28 cellular contexts compared by ENCODE assay signal in genomic region chr4:86950835-86951525, GRCh38. TPM values are rescaled to one million over a fixed set of nuclear protein-coding genes. Genes with fewer than 3 reads are reported as not detected.
DNase-seq lines count a peak whose midpoint lies in the region; ATAC-seq, FAIRE-seq and TF ChIP-seq lines count a peak whose summit lies in the region.
"Had no signal": no experiment of that assay in that cellular context is flagged by ENCODE, and none has a peak within 500 bp of the region (broad histone marks: within the 10 kb centered on the region; RNA-seq: fewer than 3 reads in every experiment).

No MANE protein-coding gene starts in this region.

- H3K27me3 Mint-ChIP-seq in WTC11 (ENCODE audit: low read depth), result no peaks in the 10 kb centered on the region
- H3K27me3 Mint-ChIP-seq in activated CD8-positive, alpha-beta T cell treated with anti-CD3 and anti-CD28 coated beads for 36 hours, result no peaks in the 10 kb centered on the region
- H3K27me3 Mint-ChIP-seq: activated naive CD8-positive, alpha-beta T cell treated with anti-CD3 and anti-CD28 coated beads, Interleukin-2, amount 10 ng/mL, durations not matched to agents 7 days and 5 days; effector memory CD8-positive, alpha-beta T cell had no signal

- H3K4me2 ChIP-seq in HepG2 (ENCODE audit: low read depth, low read length), result no peak overlapping the region

- DNase-seq in right lobe of liver (peak in 1 of 3 donors; percentile 61), HepG2 (ENCODE audit: low spot score) (no peak), WTC11 (ENCODE audit: low spot score) (peak; percentile 30), right cardiac atrium (no peak), glomerular visceral epithelial cell (ENCODE audit: extremely low spot score) (no peak)
- DNase-seq in activated CD4-positive, alpha-beta T cell treated with anti-CD3 and anti-CD28 coated beads, Interleukin-2, amount 50 U/mL, for 48 hours, result no peak
- no peak for DNase-seq in activated CD8-positive, alpha-beta T cell treated with anti-CD3 and anti-CD28 coated beads for 36 hours
- DNase-seq: activated naive CD8-positive, alpha-beta T cell treated with anti-CD3 and anti-CD28 coated beads, Interleukin-2, amount 10 ng/mL, durations not matched to agents 7 days and 5 days; BE2C; body of pancreas; Caco-2; DMS79 treated with DMSO at 0.1 percent for 48 hours; effector memory CD8-positive, alpha-beta T cell; head of caudate nucleus; midbrain; natural killer cell; NCI-H146; NCI-H510A treated with DMSO at 0.1 percent for 48 hours; NK-92 treated with Interleukin-12 subunit alpha and Interleukin-12 subunit beta, amount 100 ng/mL, for 24 hours; sigmoid colon had no signal

- peaks cover 86% of the 10 kb centered on the region for H3K4me1 Mint-ChIP-seq in WTC11
- peaks cover 25% of the 10 kb centered on the region for H3K4me1 Mint-ChIP-seq in activated CD8-positive, alpha-beta T cell treated with anti-CD3 and anti-CD28 coated beads for 36 hours (ENCODE audit: low read depth)

- POLR2A ChIA-PET in HepG2 (lab: Yijun Ruan, JAX) (interaction anchor here (1.0 to 2.2 kb wide), 2 partner anchors 16 to 55 kb away, joined by 3 to 14 read pairs; partner anchors contain the start of gene AFF1), WTC11 (lab: Charles Lee) (interaction anchor here (0.6 to 1.5 kb wide), 4 partner anchors 9 to 914 kb away, joined by 3 to 5 read pairs (median 4); partner anchors contain the start of gene AFF1)
- POLR2A ChIA-PET in activated CD8-positive, alpha-beta T cell treated with anti-CD3 and anti-CD28 coated beads for 36 hours (lab: Charles Lee), result interaction anchor here (0.5 to 1.3 kb wide), 3 partner anchors 12 to 89 kb away, joined by 3 read pairs; no protein-coding TSS in a partner anchor

- TF ChIP-seq CTCF in right lobe of liver (IDR thresholded peaks at IDR 0.05) (no peak), HepG2 (CRISPR knock-in tag; IDR thresholded peaks at IDR 0.05) (no peak), WTC11 (IDR thresholded peaks at IDR 0.05) (no peak)
- TF ChIP-seq CTCF in activated CD8-positive, alpha-beta T cell treated with anti-CD3 and anti-CD28 coated beads for 36 hours (IDR thresholded peaks at IDR 0.05), result no peak

- intact Hi-C loops in right lobe of liver (cut with DNase I), result no loop called here
- intact Hi-C loops in HepG2 (cut with micrococcal nuclease; ENCODE audit: unreplicated experiment), result no loop called here
- intact Hi-C loops in activated CD8-positive, alpha-beta T cell treated with anti-CD3 and anti-CD28 coated beads for 36 hours (cut with micrococcal nuclease), result no loop called here
- intact Hi-C loops in right cardiac atrium (cut with DNase I), result no loop called here

- H2AFZ ChIP-seq in HepG2 (ENCODE audit: low read length), result no peak overlapping the region
- H2AFZ ChIP-seq: parathyroid adenoma had no signal

- H3K9ac ChIP-seq in HepG2 (ENCODE audit: insufficient read depth, low read depth, low read length) (no peak overlapping the region), iPS-20b (ENCODE audit: low read depth, low read length) (peak overlapping the region; percentile 2; the same call in 1 of the 2 replicates)
- H3K9ac ChIP-seq: parathyroid adenoma had no signal

- TF ChIP-seq RAD21 in HepG2 (CRISPR knock-in tag; IDR thresholded peaks at IDR 0.05), result no peak

- in situ Hi-C loops in HepG2 (cut with HindIII; ENCODE audit: extremely low pct_ligation_motif_present, low pct_unique_long_range_greater_than_20kb), result no loop called here

- H3K27ac ChIP-seq in right lobe of liver, result no peak overlapping the region
- H3K27ac ChIP-seq in HepG2 (ENCODE audit: extremely low read length, insufficient read depth, low read length), result no peak overlapping the region
- H3K27ac ChIP-seq in iPS-20b (ENCODE audit: low read length), result peak overlapping the region; percentile 48
- no peak overlapping the region for H3K27ac ChIP-seq in right cardiac atrium (ENCODE audit: low read length)
- H3K27ac ChIP-seq: 22Rv1, body of pancreas, esophagus muscularis mucosa, parathyroid adenoma, sigmoid colon, thoracic aorta had no signal

- peaks cover 33% of the 10 kb centered on the region for H3K79me2 ChIP-seq in HepG2 (ENCODE audit: insufficient read depth, low read length)
- H3K79me2 ChIP-seq: parathyroid adenoma had no signal

- H3K27ac Mint-ChIP-seq in WTC11, result peak overlapping the region; percentile 92
- H3K27ac Mint-ChIP-seq in activated CD8-positive, alpha-beta T cell treated with anti-CD3 and anti-CD28 coated beads for 36 hours, result no peak overlapping the region
- H3K27ac Mint-ChIP-seq: activated naive CD8-positive, alpha-beta T cell treated with anti-CD3 and anti-CD28 coated beads, Interleukin-2, amount 10 ng/mL, durations not matched to agents 7 days and 5 days; T-helper 1 cell treated with Interleukin-12 subunit alpha and Interleukin-12 subunit beta and Interleukin-4 antibody, amounts not matched to agents 30 μg/mL and 1 μg/mL, for 36 hours had no signal

- WGBS in right lobe of liver (ENCODE audit: insufficient coverage, low coverage, low lambda C conversion rate, missing lambda C conversion rate), result 56% methylated on average over 10 of the region's 10 CpGs
- 89% methylated on average over 10 of the region's 10 CpGs for WGBS in HepG2 (ENCODE audit: low lambda C conversion rate)
- 51% methylated on average over 10 of the region's 10 CpGs for WGBS in right cardiac atrium

- no peak for FAIRE-seq in HepG2 (lab: Jason Lieb, UNC)
- FAIRE-seq: GM19239, RCC 7860 had no signal

- H3K4me3 Mint-ChIP-seq in WTC11, result peak overlapping the region; percentile 45
- H3K4me3 Mint-ChIP-seq in activated CD8-positive, alpha-beta T cell treated with anti-CD3 and anti-CD28 coated beads for 36 hours, result no peak overlapping the region
- H3K4me3 Mint-ChIP-seq: activated naive CD8-positive, alpha-beta T cell treated with anti-CD3 and anti-CD28 coated beads, Interleukin-2, amount 10 ng/mL, durations not matched to agents 7 days and 5 days; effector memory CD8-positive, alpha-beta T cell; natural killer cell; T-helper 1 cell treated with Interleukin-12 subunit alpha and Interleukin-12 subunit beta and Interleukin-4 antibody, amounts not matched to agents 30 μg/mL and 1 μg/mL, for 36 hours had no signal

- H3K36me3 Mint-ChIP-seq in WTC11, result peaks cover 21% of the 10 kb centered on the region
- peaks cover 20% of the 10 kb centered on the region for H3K36me3 Mint-ChIP-seq in activated CD8-positive, alpha-beta T cell treated with anti-CD3 and anti-CD28 coated beads for 36 hours (ENCODE audit: low read depth)
- H3K36me3 Mint-ChIP-seq: natural killer cell had no signal

- H4K20me1 ChIP-seq in HepG2 (ENCODE audit: insufficient read depth, low read length), result 0 out of 2 replicates have a peak, but pooled peaks cover 3% of the 10 kb centered on the region

- H3K27me3 ChIP-seq in right lobe of liver (no peaks in the 10 kb centered on the region), HepG2 (ENCODE audit: control insufficient read depth in 1 of 2, insufficient read depth in 2 of 2, low read length in 2 of 2) (no peaks in the 10 kb centered on the region), iPS-20b (ENCODE audit: insufficient read depth, low read length) (no peaks in the 10 kb centered on the region), right cardiac atrium (ENCODE audit: control insufficient read depth, insufficient read depth) (no peaks in the 10 kb centered on the region)
- H3K27me3 ChIP-seq: BE2C, body of pancreas, esophagus muscularis mucosa, sigmoid colon had no signal

- ATAC-seq in right lobe of liver (peak in 3 of 4 donors; percentile 64 to 82 (median 64)), HepG2 (no peak), WTC11 (peak; percentile 64), right cardiac atrium (no peak)
- no peak for ATAC-seq in activated CD8-positive, alpha-beta T cell treated with anti-CD3 and anti-CD28 coated beads for 36 hours
- ATAC-seq: body of pancreas; effector memory CD8-positive, alpha-beta T cell; natural killer cell had no signal

- H3K4me1 ChIP-seq in right lobe of liver (peaks cover 0 to 12% (median 0%) of the 10 kb centered on the region in 4 donors), HepG2 (ENCODE audit: insufficient read depth, low read length) (peaks cover 21% of the 10 kb centered on the region), iPS-20b (ENCODE audit: insufficient read depth, low read length) (peaks cover 53% of the 10 kb centered on the region), right cardiac atrium (ENCODE audit: control insufficient read depth, insufficient read depth, low read length) (peaks cover 6% of the 10 kb centered on the region)
- H3K4me1 ChIP-seq: Caco-2, parathyroid adenoma had no signal

- BruUV-seq in HepG2 (replicated peaks; lab: Mats Ljungman, UMichigan), result no TSS peak

- no peak overlapping the region for H3K4me3 ChIP-seq in right lobe of liver
- H3K4me3 ChIP-seq in HepG2 (replicated peaks in 1 of 3; ENCODE audit: insufficient read depth in 1 of 3, low read depth in 2 of 3, low read length in 3 of 3), result no peak overlapping the region
- H3K4me3 ChIP-seq in iPS-20b (ENCODE audit: low read length), result peak overlapping the region; percentile 53; the same call in 1 of the 2 replicates
- no peak overlapping the region for H3K4me3 ChIP-seq in right cardiac atrium (ENCODE audit: low read length)
- H3K4me3 ChIP-seq: body of pancreas, esophagus muscularis mucosa, sigmoid colon, thoracic aorta had no signal

- CTCF ChIA-PET in HepG2 (lab: Yijun Ruan, JAX; ENCODE audit: low intra/inter-chr PET ratio, low total read pairs), result no interaction called here
- CTCF ChIA-PET in WTC11 (lab: Charles Lee), result interaction anchor here (0.5 to 1.6 kb wide), 8 partner anchors 9 to 164 kb away, joined by 3 to 13 read pairs (median 4); partner anchors contain the start of gene AFF1
- CTCF ChIA-PET in activated CD8-positive, alpha-beta T cell treated with anti-CD3 and anti-CD28 coated beads for 36 hours (lab: Charles Lee), result interaction anchor here (1.2 kb wide), 1 partner anchor 28 kb away, joined by 4 read pairs; no protein-coding TSS in a partner anchor

- H3K9me3 Mint-ChIP-seq in WTC11, result no peaks in the 10 kb centered on the region
- H3K9me3 Mint-ChIP-seq in activated CD8-positive, alpha-beta T cell treated with anti-CD3 and anti-CD28 coated beads for 36 hours, result no peaks in the 10 kb centered on the region
- H3K9me3 Mint-ChIP-seq: activated naive CD8-positive, alpha-beta T cell treated with anti-CD3 and anti-CD28 coated beads, Interleukin-2, amount 10 ng/mL, durations not matched to agents 7 days and 5 days; effector memory CD8-positive, alpha-beta T cell; natural killer cell; T-helper 1 cell treated with Interleukin-12 subunit alpha and Interleukin-12 subunit beta and Interleukin-4 antibody, amounts not matched to agents 30 μg/mL and 1 μg/mL, for 36 hours had no signal

- peaks cover 0 to 2% (median 0%) of the 10 kb centered on the region in 4 donors for H3K36me3 ChIP-seq in right lobe of liver
- peaks cover 1 to 16% of the 10 kb centered on the region in 2 experiments; a peak in 4 of 5 replicates for H3K36me3 ChIP-seq in HepG2 (replicated peaks in 1 of 2; ENCODE audit: control insufficient read depth in 1 of 2, insufficient read depth in 2 of 2, low read length in 2 of 2)
- H3K36me3 ChIP-seq in iPS-20b (ENCODE audit: insufficient read depth, low read depth, low read length), result 0 out of 2 replicates have a peak, but pooled peaks cover 7% of the 10 kb centered on the region
- H3K36me3 ChIP-seq: BE2C had no signal

- TF ChIP-seq EP300 in HepG2 (IDR thresholded peaks at IDR 0.05; ENCODE audit: low read depth in 2 of 2, low read length in 2 of 2) (no peak), HepG2 (CRISPR knock-in tag; IDR thresholded peaks at IDR 0.05; ENCODE audit: borderline replicate concordance) (no peak)

- TF ChIP-seq POLR2A in right lobe of liver (IDR thresholded peaks at IDR 0.05) (no peak), HepG2 (IDR thresholded peaks at IDR 0.05; ENCODE audit: insufficient read depth in 1 of 2, low read depth in 2 of 2, low read length in 2 of 2) (no peak)

- H3K9me3 ChIP-seq in right lobe of liver (no peaks in the 10 kb centered on the region), HepG2 (ENCODE audit: low read length) (no peaks in the 10 kb centered on the region), iPS-20b (ENCODE audit: insufficient read depth, low read depth, low read length) (no peaks in the 10 kb centered on the region), right cardiac atrium (ENCODE audit: control insufficient read depth, low read length) (no peaks in the 10 kb centered on the region)
- H3K9me3 ChIP-seq: BE2C, body of pancreas, Caco-2, esophagus muscularis mucosa, sigmoid colon, thoracic aorta had no signal

RNA-seq across cellular contexts. Expression of gene AFF1, which starts 16.2 kb away (rescaled TPM):
- 10 to 100 TPM; 23.8 to 39.6 (median 34.9) TPM for total RNA-seq in right lobe of liver
- total RNA-seq in HepG2 (2016; rRNA removed; fragmentation: Illumina TruSeq; extraction: Trizol), result 15.9 and 19.6 TPM in 2 replicates
- total RNA-seq in HepG2 (2016; cell fraction: cytosol; rRNA removed; fragmentation: Illumina TruSeq; extraction: Trizol; ENCODE audit: low read depth), result 65.4 and 76.1 TPM in 2 replicates
- total RNA-seq in HepG2 (2016; cell fraction: insoluble cytoplasmic fraction; rRNA removed; fragmentation: Illumina TruSeq; extraction: Trizol), result 14.5 and 14.6 TPM in 2 replicates
- total RNA-seq in HepG2 (2016; cell fraction: membrane; rRNA removed; fragmentation: Illumina TruSeq; extraction: Trizol), result 51.6 and 53.5 TPM in 2 replicates
- 25.2 and 33.9 TPM in 2 replicates for total RNA-seq in HepG2 (2016; cell fraction: nucleus; rRNA removed; fragmentation: Illumina TruSeq; extraction: Trizol)
- 13.8 and 15.5 TPM in 2 replicates for polyA plus RNA-seq in HepG2 (2011; rRNA removed)
- polyA plus RNA-seq in HepG2 (2011; cell fraction: cytosol; rRNA removed), result 7.7 and 8.8 TPM in 2 replicates
- 33.4 and 42.0 TPM in 2 replicates for polyA plus RNA-seq in HepG2 (2011; cell fraction: nucleus; rRNA removed)
- polyA plus RNA-seq in HepG2 (2012), result 13.2 and 14.7 TPM in 2 replicates
- 1.8 TPM in 2 replicates for polyA plus RNA-seq in HepG2 (2016; cell fraction: cytosol; fragmentation: Illumina TruSeq; extraction: Trizol; ENCODE audit: low read depth)
- polyA plus RNA-seq in HepG2 (2016; cell fraction: insoluble cytoplasmic fraction; fragmentation: Illumina TruSeq; extraction: Trizol; ENCODE audit: low read depth), result 10.9 and 12.7 TPM in 2 replicates
- polyA plus RNA-seq in HepG2 (2016; cell fraction: membrane; fragmentation: Illumina TruSeq; extraction: Trizol; ENCODE audit: low read depth), result 1.7 and 2.9 TPM in 2 replicates
- polyA plus RNA-seq in HepG2 (2016; cell fraction: nucleus; fragmentation: Illumina TruSeq; extraction: Trizol; ENCODE audit: insufficient read depth, low read depth), result 16.5 and 19.7 TPM in 2 replicates
- 65.4 and 78.4 TPM in 2 replicates for polyA minus RNA-seq in HepG2 (2011; rRNA and poly(A)+ RNA removed; ENCODE audit: low replicate concordance)
- polyA minus RNA-seq in HepG2 (2011; cell fraction: cytosol; rRNA and poly(A)+ RNA removed), result 32.3 and 37.4 TPM in 2 replicates
- polyA minus RNA-seq in HepG2 (2011; cell fraction: nucleus; rRNA and poly(A)+ RNA removed), result 92.7 and 94.2 TPM in 2 replicates
- 72.6 to 93.4 TPM (median 83.9 TPM) in 3 replicates for total RNA-seq in WTC11 (2021)
- total RNA-seq in activated CD8-positive, alpha-beta T cell treated with anti-CD3 and anti-CD28 coated beads for 36 hours, result 10 to 100 TPM; 40.3 to 45.4 TPM
- total RNA-seq in right cardiac atrium, result 10 to 100 TPM; 76.6 to 86.6 (median 84.1) TPM
- 63.4 TPM for polyA plus RNA-seq in right cardiac atrium

RNA-seq across cellular contexts. Expression of gene C4orf36, which starts 58.8 kb away (rescaled TPM):
- total RNA-seq in right lobe of liver (under 1 TPM in 1 of 6 experiments, not detected in 5; 0.66 TPM), HepG2 (2016; rRNA removed; fragmentation: Illumina TruSeq; extraction: Trizol) (not detected in 2 replicates), WTC11 (2021) (0.73 to 1.5 TPM (median 0.79 TPM) in 3 replicates), right cardiac atrium (1 to 10 TPM in 1 of 4 donors, under 1 TPM in 1, not detected in 2; 0.97 to 2.3 TPM)
- 0.44 TPM in 1 of 2 replicates, not detected in the other for total RNA-seq in HepG2 (2016; cell fraction: cytosol; rRNA removed; fragmentation: Illumina TruSeq; extraction: Trizol; ENCODE audit: low read depth)
- total RNA-seq in HepG2 (2016; cell fraction: insoluble cytoplasmic fraction; rRNA removed; fragmentation: Illumina TruSeq; extraction: Trizol), result not detected in 2 replicates
- 0.40 TPM in 1 of 2 replicates, not detected in the other for total RNA-seq in HepG2 (2016; cell fraction: membrane; rRNA removed; fragmentation: Illumina TruSeq; extraction: Trizol)
- not detected in 2 replicates for total RNA-seq in HepG2 (2016; cell fraction: nucleus; rRNA removed; fragmentation: Illumina TruSeq; extraction: Trizol)
- polyA plus RNA-seq in HepG2 (2011; rRNA removed) (0.25 and 0.63 TPM in 2 replicates), right cardiac atrium (0.18 TPM)
- polyA plus RNA-seq in HepG2 (2011; cell fraction: cytosol; rRNA removed), result 0.12 and 0.15 TPM in 2 replicates
- not detected in 2 replicates for polyA plus RNA-seq in HepG2 (2011; cell fraction: nucleus; rRNA removed)
- 0.19 TPM in 1 of 2 replicates, not detected in the other for polyA plus RNA-seq in HepG2 (2012)
- polyA plus RNA-seq in HepG2 (2016; cell fraction: cytosol; fragmentation: Illumina TruSeq; extraction: Trizol; ENCODE audit: low read depth), result 0.60 and 0.75 TPM in 2 replicates
- polyA plus RNA-seq in HepG2 (2016; cell fraction: insoluble cytoplasmic fraction; fragmentation: Illumina TruSeq; extraction: Trizol; ENCODE audit: low read depth), result not detected in 2 replicates
- polyA plus RNA-seq in HepG2 (2016; cell fraction: membrane; fragmentation: Illumina TruSeq; extraction: Trizol; ENCODE audit: low read depth), result 0.40 and 0.87 TPM in 2 replicates
- polyA plus RNA-seq in HepG2 (2016; cell fraction: nucleus; fragmentation: Illumina TruSeq; extraction: Trizol; ENCODE audit: insufficient read depth, low read depth), result not detected in 2 replicates
- polyA minus RNA-seq in HepG2 (2011; rRNA and poly(A)+ RNA removed; ENCODE audit: low replicate concordance), result 1.2 TPM in 1 of 2 replicates, not detected in the other
- polyA minus RNA-seq in HepG2 (2011; cell fraction: cytosol; rRNA and poly(A)+ RNA removed), result not detected in 2 replicates
- polyA minus RNA-seq in HepG2 (2011; cell fraction: nucleus; rRNA and poly(A)+ RNA removed), result not detected in 2 replicates
- total RNA-seq in activated CD8-positive, alpha-beta T cell treated with anti-CD3 and anti-CD28 coated beads for 36 hours, result not detected
- total RNA-seq: natural killer cell, thoracic aorta had no signal

Comparison
In these comparisons a context has a peak if more than half of its experiments do, and no peak if none do; other contexts are left out.
1. ATAC-seq: peak in right lobe of liver (3 of 4) and WTC11 (single experiment); none in HepG2 (single experiment), activated CD8-positive, alpha-beta T cell treated with anti-CD3 and anti-CD28 coated beads for 36 hours (single experiment) and right cardiac atrium (0 of 2).